11 cellular contexts compared by ENCODE assay signal in genomic region chr2:144459937-144460336, GRCh38. TPM values are rescaled to one million over a fixed set of nuclear protein-coding genes. Genes with fewer than 3 reads are reported as not detected.
DNase-seq lines count a peak whose midpoint lies in the region; ATAC-seq and TF ChIP-seq lines count a peak whose summit lies in the region.
"Had no signal": no experiment of that assay in that cellular context is flagged by ENCODE, and none has a peak within 500 bp of the region (broad histone marks: within the 10 kb centered on the region; RNA-seq: fewer than 3 reads in every experiment).

No MANE protein-coding gene starts in this region.

- no peaks in the 10 kb centered on the region for H3K36me3 ChIP-seq in neutrophil

- no peak overlapping the region for H3K4me3 ChIP-seq in neutrophil (ENCODE audit: low read depth in 1 of 2, low read length in 1 of 2)

- H3K4me1 Mint-ChIP-seq in T-helper 17 cell, result peaks cover 18% of the 10 kb centered on the region

- DNase-seq in CD1c-positive myeloid dendritic cell (ENCODE audit: extremely low spot score) (peak; percentile 80), T-helper 17 cell (peak in 1 of 3 donors; percentile 13), fibroblast of gingiva (ENCODE audit: low read depth) (peak; percentile 79), mucosa of gallbladder (ENCODE audit: low spot score) (no peak)
- DNase-seq: GF-D8; NK-92 treated with Interleukin-12 subunit alpha and Interleukin-12 subunit beta, amount 100 ng/mL, for 24 hours had no signal

- ATAC-seq in T-helper 17 cell, result peak; percentile 81
- ATAC-seq in GM18907 (IDR thresholded peaks at IDR 0.05; ENCODE audit: unreplicated experiment), result no peak
- no peak for ATAC-seq in GM18870 (IDR thresholded peaks at IDR 0.05; ENCODE audit: unreplicated experiment)
- no peak for ATAC-seq in HG03159 (IDR thresholded peaks at IDR 0.05; ENCODE audit: unreplicated experiment)

- peaks cover 3% of the 10 kb centered on the region for H3K36me3 Mint-ChIP-seq in T-helper 17 cell (ENCODE audit: low read depth)

- no peak overlapping the region for H3K4me3 Mint-ChIP-seq in T-helper 17 cell
- H3K4me3 Mint-ChIP-seq: activated naive CD8-positive, alpha-beta T cell had no signal

- peak overlapping the region; percentile 81 for H3K27ac Mint-ChIP-seq in T-helper 17 cell
- H3K27ac Mint-ChIP-seq: activated naive CD8-positive, alpha-beta T cell had no signal

- H3K27me3 ChIP-seq in neutrophil, result no peaks in the 10 kb centered on the region

- peaks cover 20% of the 10 kb centered on the region for H3K27me3 Mint-ChIP-seq in T-helper 17 cell
- H3K27me3 Mint-ChIP-seq: activated naive CD8-positive, alpha-beta T cell had no signal

- peaks cover 46 to 57% of the 10 kb centered on the region in 2 experiments for H3K4me1 ChIP-seq in neutrophil (ENCODE audit: control insufficient read depth in 1 of 2, insufficient read depth in 1 of 2, low read depth in 1 of 2, low read length in 1 of 2)

- H3K27ac ChIP-seq in neutrophil, result peak overlapping the region; percentile 69

- TF ChIP-seq CTCF in neutrophil (IDR thresholded peaks at IDR 0.05), result no peak

- H3K9me3 ChIP-seq in T-helper 17 cell (ENCODE audit: control insufficient read depth, low read length, poor library complexity, severe bottlenecking) (no peaks in the 10 kb centered on the region), neutrophil (no peaks in the 10 kb centered on the region)

RNA-seq across cellular contexts. Expression of gene ZEB2, which starts 60.0 kb away (rescaled TPM):
- total RNA-seq in T-helper 17 cell, result 10 to 100 TPM; 49.5 to 61.1 TPM
- total RNA-seq in mucosa of gallbladder, result 91.0 TPM
